In genomic region chr1:171251042-171251740, GRCh38 we compare ENCODE assay signal across 8 cellular contexts. TPM values are rescaled to one million over a fixed set of nuclear protein-coding genes. Genes with fewer than 3 reads are reported as not detected.
DNase-seq lines count a peak whose midpoint lies in the region; ATAC-seq and TF ChIP-seq lines count a peak whose summit lies in the region.

No MANE protein-coding gene starts in this region.

- intact Hi-C loops in adrenal gland (cut with DNase I) = no loop called here

- H4K20me1 ChIP-seq in smooth muscle cell (ENCODE audit: low read depth) = no peaks in the 10 kb centered on the region

- H3K36me3 ChIP-seq in adrenal gland (replicated peaks in 1 of 2) (no peaks in the 10 kb centered on the region), iPS-20b (ENCODE audit: insufficient read depth, low read depth, low read length) (no peaks in the 10 kb centered on the region), smooth muscle cell (ENCODE audit: low read depth) (no peaks in the 10 kb centered on the region)

- H3K4me1 ChIP-seq in adrenal gland (replicated peaks in 1 of 2) = no peaks in the 10 kb centered on the region
- H3K4me1 ChIP-seq in iPS-20b (ENCODE audit: insufficient read depth, low read length) = peaks cover 9% of the 10 kb centered on the region
- H3K4me1 ChIP-seq in smooth muscle cell (ENCODE audit: low read depth) = no peaks in the 10 kb centered on the region

- WGBS in adrenal gland, 4 donors = 17 to 32% (median 19%) methylated on average over 5 to 26 of the region's 26 CpGs
- 6% methylated on average over 26 of the region's 26 CpGs for WGBS in smooth muscle cell (ENCODE audit: low lambda C conversion rate)

- peak overlapping the region in 1 of 5 donors; percentile 35 for H3K27ac ChIP-seq in adrenal gland
- no peak overlapping the region for H3K27ac ChIP-seq in iPS-20b (ENCODE audit: low read length)
- H3K27ac ChIP-seq in smooth muscle cell (ENCODE audit: low read depth) = no peak overlapping the region

- H3K4me2 ChIP-seq in smooth muscle cell = peak overlapping the region; percentile 100

- TF ChIP-seq POLR2A in adrenal gland (IDR thresholded peaks at IDR 0.05) = peak in 1 of 2 donors; percentile 11

- ATAC-seq in HG02571 (IDR thresholded peaks at IDR 0.05; ENCODE audit: unreplicated experiment) = peak; percentile 63

- no peaks in the 10 kb centered on the region for H3F3A ChIP-seq in smooth muscle cell (ENCODE audit: low read depth)

- H3K27me3 ChIP-seq in adrenal gland = peaks cover 5% of the 10 kb centered on the region
- H3K27me3 ChIP-seq in iPS-20b (ENCODE audit: insufficient read depth, low read length) = peaks cover 12% of the 10 kb centered on the region
- H3K27me3 ChIP-seq in smooth muscle cell (ENCODE audit: low read depth) = peaks cover 8% of the 10 kb centered on the region

- H2AFZ ChIP-seq in smooth muscle cell (ENCODE audit: low read depth) = peak overlapping the region; percentile 99

- H3K79me2 ChIP-seq in smooth muscle cell (ENCODE audit: low read depth) = no peaks in the 10 kb centered on the region

- no peak for TF ChIP-seq CTCF in adrenal gland (IDR thresholded peaks at IDR 0.05)
- no peak for TF ChIP-seq CTCF in smooth muscle cell (IDR thresholded peaks at IDR 0.05; ENCODE audit: borderline replicate concordance, insufficient read depth, poor library complexity, severe bottlenecking)

- peak overlapping the region in 3 of 4 donors; percentile 0 to 58 (median 12) for H3K4me3 ChIP-seq in adrenal gland
- peak overlapping the region; percentile 76 for H3K4me3 ChIP-seq in iPS-20b (ENCODE audit: low read length)
- H3K4me3 ChIP-seq in smooth muscle cell = peak overlapping the region; percentile 92

- H3K9ac ChIP-seq in iPS-20b (ENCODE audit: low read depth, low read length) (peak overlapping the region; percentile 66), smooth muscle cell (ENCODE audit: low read depth) (peak overlapping the region; percentile 60)

- H3K9me3 ChIP-seq in adrenal gland (replicated peaks in 1 of 3) (no peaks in the 10 kb centered on the region), iPS-20b (ENCODE audit: insufficient read depth, low read depth, low read length) (no peaks in the 10 kb centered on the region), smooth muscle cell (replicated peaks; ENCODE audit: low read depth) (no peaks in the 10 kb centered on the region)

- DNase-seq in EH (ENCODE audit: low read depth) = peak; percentile 58
- peak; percentile 83 for DNase-seq in NCI-H748 (lab: John Stamatoyannopoulos, UW; ENCODE audit: unreplicated experiment)
- DNase-seq in adrenal gland = peak in 5 of 7 donors; percentile 13 to 52 (median 34)
- no peak for DNase-seq in smooth muscle cell (lab: John Stamatoyannopoulos, UW; ENCODE audit: unreplicated experiment)
- DNase-seq in NCI-H1436 treated with DMSO at 0.1 percent for 48 hours (lab: John Stamatoyannopoulos, UW) = no peak
- no peak for DNase-seq in MV-4-11 (lab: John Stamatoyannopoulos, UW)

RNA-seq across cellular contexts. Expression of gene FMO1, which starts 2.9 kb away (rescaled TPM):
- total RNA-seq in adrenal gland = 10 to 100 TPM in 2 of 8 donors, 1 to 10 TPM in 6; 1.0 to 13.5 (median 7.6) TPM
- 1 to 10 TPM; 1.4 to 5.6 (median 2.5) TPM for polyA plus RNA-seq in adrenal gland
- not detected in 2 replicates for total RNA-seq in smooth muscle cell
- polyA plus RNA-seq in smooth muscle cell = not detected in 2 replicates

Comparison
In these comparisons a context has a peak if more than half of its experiments do, and no peak if none do; other contexts are left out.
1. DNase-seq: peak in EH (single experiment), NCI-H748 (single experiment) and adrenal gland (5 of 7); none in smooth muscle cell (single experiment), NCI-H1436 treated with DMSO at 0.1 percent for 48 hours (single experiment) and MV-4-11 (single experiment).
2. H3K4me3 ChIP-seq: peak in every context shown above with its lines; median percentile 92 in smooth muscle cell; 76 in iPS-20b; 12 in adrenal gland.